In genomic region chr17:41974658-41975057, GRCh38 we compare ENCODE assay signal across 16 cellular contexts. TPM values are rescaled to one million over a fixed set of nuclear protein-coding genes. Genes with fewer than 3 reads are reported as not detected.
DNase-seq lines count a peak whose midpoint lies in the region; TF ChIP-seq lines count a peak whose summit lies in the region.
"Had no signal": no experiment of that assay in that cellular context is flagged by ENCODE, and none has a peak within 500 bp of the region (broad histone marks: within the 10 kb centered on the region; RNA-seq: fewer than 3 reads in every experiment).

No MANE protein-coding gene starts in this region.

- no peak overlapping the region for H3K4ac ChIP-seq in mesendoderm (ENCODE audit: low read depth, low read length)

- no peak overlapping the region for H3K4me2 ChIP-seq in mesendoderm (ENCODE audit: low read length)

- no peak overlapping the region for H2BK15ac ChIP-seq in mesendoderm (replicated peaks; ENCODE audit: low read depth)

- H3K4me3 ChIP-seq in HEK293 (ENCODE audit: low read depth, low read length): no peak overlapping the region
- H3K4me3 ChIP-seq in mesendoderm (ENCODE audit: low read length): no peak overlapping the region
- H3K4me3 ChIP-seq: ascending aorta, lower lobe of right lung had no signal

- H3K9me3 Mint-ChIP-seq in chondrocyte (ENCODE audit: low read depth) (no peaks in the 10 kb centered on the region), neural crest cell (no peaks in the 10 kb centered on the region)

- H3K36me3 Mint-ChIP-seq in chondrocyte (ENCODE audit: low read depth) (peaks cover 25% of the 10 kb centered on the region), neural crest cell (ENCODE audit: low read depth) (peaks cover 27% of the 10 kb centered on the region)

- peaks cover 2% of the 10 kb centered on the region for H3K79me1 ChIP-seq in mesendoderm (ENCODE audit: low read length)

- H3K27me3 ChIP-seq in mesendoderm (ENCODE audit: insufficient read depth, low read length, poor library complexity): no peaks in the 10 kb centered on the region
- H3K27me3 ChIP-seq: ascending aorta had no signal

- DNase-seq in chondrocyte (ENCODE audit: low spot score) (peak; percentile 84), neural crest cell (ENCODE audit: low read depth, low spot score) (no peak), mesendoderm (no peak), cerebellum (ENCODE audit: low spot score) (no peak), hepatic stellate cell (ENCODE audit: low spot score) (no peak)
- no peak for DNase-seq in activated CD4-positive, alpha-beta T cell treated with anti-CD3 and anti-CD28 coated beads for 4 hours
- DNase-seq: activated CD4-positive, CD25-positive, alpha-beta regulatory T cell; COR-L47; NCI-H1694; NCI-H345; SHP77; T-helper 2 cell had no signal

- no peak overlapping the region for H2BK5ac ChIP-seq in mesendoderm (ENCODE audit: low read length)

- TF ChIP-seq CTCF in 22Rv1 (IDR thresholded peaks at IDR 0.05) (no peak), HEK293 (tag by site-specific recombination; IDR thresholded peaks at IDR 0.05) (no peak), chondrocyte (IDR thresholded peaks at IDR 0.05) (no peak), neural crest cell (conservative IDR thresholded peaks at IDR 0.05) (no peak)

- POLR2A ChIA-PET in HEK293 (lab: Yijun Ruan, JAX): interaction anchor here (1.0 to 1.2 kb wide), 2 partner anchors 11 to 42 kb away, joined by 3 to 5 read pairs; partner anchors contain the start of gene DNAJC7

- no peak overlapping the region for H3K23ac ChIP-seq in mesendoderm (ENCODE audit: low read length)

- H4K5ac ChIP-seq in mesendoderm (ENCODE audit: low read length): no peak overlapping the region

- H4K8ac ChIP-seq in mesendoderm (ENCODE audit: low read depth, low read length): no peak overlapping the region

- H3K79me2 ChIP-seq in mesendoderm (ENCODE audit: control insufficient read depth, insufficient read depth, low read length): no peaks in the 10 kb centered on the region

- H3K27ac Mint-ChIP-seq in chondrocyte (ENCODE audit: unreplicated experiment): no peak overlapping the region
- H3K27ac Mint-ChIP-seq in neural crest cell (ENCODE audit: unreplicated experiment): no peak overlapping the region

- H3K4me1 ChIP-seq in HEK293 (ENCODE audit: control insufficient read depth, insufficient read depth, low read length) (no peaks in the 10 kb centered on the region), mesendoderm (ENCODE audit: control insufficient read depth, low read depth, low read length) (no peaks in the 10 kb centered on the region)
- H3K4me1 ChIP-seq: ascending aorta had no signal

- H3K36me3 ChIP-seq in HEK293 (ENCODE audit: control insufficient read depth in 2 of 2, insufficient read depth in 1 of 2, low read length in 2 of 2): peaks cover 48 to 89% of the 10 kb centered on the region in 2 experiments
- peaks cover 16% of the 10 kb centered on the region for H3K36me3 ChIP-seq in mesendoderm (ENCODE audit: control insufficient read depth, insufficient read depth, low read length)

- no CpG with 5 or more reads among the region's 5 CpGs for WGBS in mesendoderm (ENCODE audit: extremely low coverage, insufficient coverage, low lambda C conversion rate)

- H3K27me3 Mint-ChIP-seq in chondrocyte (ENCODE audit: low read depth) (no peaks in the 10 kb centered on the region), neural crest cell (ENCODE audit: low read depth) (peaks cover 4% of the 10 kb centered on the region)

- H3K56ac ChIP-seq in mesendoderm (ENCODE audit: low read length): no peak overlapping the region

- peaks cover 14% of the 10 kb centered on the region for H3K4me1 Mint-ChIP-seq in chondrocyte (ENCODE audit: low read depth)
- H3K4me1 Mint-ChIP-seq in neural crest cell: peaks cover 16% of the 10 kb centered on the region

- H2BK120ac ChIP-seq in mesendoderm (ENCODE audit: low read depth, low read length): no peak overlapping the region

- H3K27ac ChIP-seq in 22Rv1 (0 out of 2 replicates have a peak overlapping the region, but pooled peaks have one; percentile 4), HEK293 (ENCODE audit: extremely low read depth, low read depth, low read length) (peak overlapping the region; percentile 12; the same call in 1 of the 2 replicates), mesendoderm (ENCODE audit: low read depth, low read length) (no peak overlapping the region)
- H3K27ac ChIP-seq: ascending aorta, lower lobe of right lung had no signal

- CTCF ChIA-PET in HEK293 (lab: Yijun Ruan, JAX): interaction anchor here (0.6 to 4.6 kb wide), 4 partner anchors 9 to 61 kb away, joined by 3 to 24 read pairs (median 4); no protein-coding TSS in a partner anchor

- H3K18ac ChIP-seq in mesendoderm (ENCODE audit: low read length): no peak overlapping the region

- H3K9me3 ChIP-seq in HEK293 (ENCODE audit: control insufficient read depth, insufficient read depth, low read depth, low read length): no peaks in the 10 kb centered on the region
- H3K9me3 ChIP-seq: ascending aorta, lower lobe of right lung had no signal

- H2AK5ac ChIP-seq in mesendoderm (ENCODE audit: low read length): no peak overlapping the region

- H3K9ac ChIP-seq in mesendoderm (ENCODE audit: low read length): no peak overlapping the region

- H3K4me3 Mint-ChIP-seq in chondrocyte (ENCODE audit: unreplicated experiment) (no peak overlapping the region), neural crest cell (peak overlapping the region; percentile 69)

TF ChIP-seq in HEK293, 187 proteins besides CTCF, POLR2A, EP300 and RAD21:
- TF ChIP-seq ZNF473 (tag by site-specific recombination; IDR thresholded peaks at IDR 0.05) (no peak), SALL2 (tag by site-specific recombination; IDR thresholded peaks at IDR 0.05; ENCODE audit: borderline replicate concordance) (no peak), ZNF670 (tag by site-specific recombination; IDR thresholded peaks at IDR 0.05; ENCODE audit: low read depth) (no peak), ZNF701 (tag by site-specific recombination; IDR thresholded peaks at IDR 0.05) (no peak), ZNF114 (tag by site-specific recombination; IDR thresholded peaks at IDR 0.05) (no peak), ZNF791 (tag by site-specific recombination; IDR thresholded peaks at IDR 0.05) (no peak), HOXC10 (CRISPR knock-in tag; IDR thresholded peaks at IDR 0.05) (no peak), ZNF660 (tag by site-specific recombination; IDR thresholded peaks at IDR 0.05) (no peak), PATZ1 (tag by site-specific recombination; IDR thresholded peaks at IDR 0.05) (no peak), ZNF626 (tag by site-specific recombination; IDR thresholded peaks at IDR 0.05) (no peak)

RNA-seq across cellular contexts. Expression of gene CNP, which starts 8.1 kb away (rescaled TPM):
- 78.3 to 86.0 TPM (median 79.4 TPM) in 3 replicates for total RNA-seq in chondrocyte
- 213 and 230 TPM in 2 replicates for total RNA-seq in neural crest cell
- 21.5 TPM for polyA plus RNA-seq in mesendoderm (2013, experiment 1 of 2)
- polyA plus RNA-seq in mesendoderm (2013, experiment 2 of 2): 21.6 TPM
- 27.5 TPM for total RNA-seq in cerebellum

RNA-seq across cellular contexts. Expression of gene DNAJC7, which starts 42.6 kb away (rescaled TPM):
- total RNA-seq in chondrocyte: 51.1 to 61.0 TPM (median 51.2 TPM) in 3 replicates
- 126 and 138 TPM in 2 replicates for total RNA-seq in neural crest cell
- polyA plus RNA-seq in mesendoderm (2013, experiment 1 of 2): 157 TPM
- 150 TPM for polyA plus RNA-seq in mesendoderm (2013, experiment 2 of 2)
- 76.5 TPM for total RNA-seq in cerebellum

RNA-seq across cellular contexts. Expression of gene ODAD4, which starts 44.2 kb away (rescaled TPM):
- total RNA-seq in chondrocyte (0.70 to 0.99 TPM (median 0.77 TPM) in 3 replicates), neural crest cell (4.2 and 4.8 TPM in 2 replicates), cerebellum (3.7 TPM)
- polyA plus RNA-seq in mesendoderm (2013, experiment 1 of 2): 0.63 TPM
- polyA plus RNA-seq in mesendoderm (2013, experiment 2 of 2): 0.94 TPM
- total RNA-seq: ascending aorta had no signal

RNA-seq across cellular contexts. Expression of gene NKIRAS2, which starts 45.2 kb away (rescaled TPM):
- total RNA-seq in chondrocyte (54.7 to 57.0 TPM (median 56.9 TPM) in 3 replicates), neural crest cell (59.2 and 60.2 TPM in 2 replicates), cerebellum (30.5 TPM)
- polyA plus RNA-seq in mesendoderm (2013, experiment 1 of 2): 43.6 TPM
- polyA plus RNA-seq in mesendoderm (2013, experiment 2 of 2): 42.4 TPM

RNA-seq across cellular contexts. Expression of gene ACLY, which starts 55.9 kb away (rescaled TPM):
- total RNA-seq in chondrocyte: 181 to 189 TPM (median 187 TPM) in 3 replicates
- 421 and 422 TPM in 2 replicates for total RNA-seq in neural crest cell
- polyA plus RNA-seq in mesendoderm (2013, experiment 1 of 2): 188 TPM
- polyA plus RNA-seq in mesendoderm (2013, experiment 2 of 2): 192 TPM
- total RNA-seq in cerebellum: 91.7 TPM
